ENCODE assay signal across 9 cellular contexts in genomic region chr2:38740851-38741541, GRCh38. TPM values are rescaled to one million over a fixed set of nuclear protein-coding genes. Genes with fewer than 3 reads are reported as not detected.
DNase-seq lines count a peak whose midpoint lies in the region; ATAC-seq, FAIRE-seq and TF ChIP-seq lines count a peak whose summit lies in the region.
"Had no signal": no experiment of that assay in that cellular context is flagged by ENCODE, and none has a peak within 500 bp of the region (broad histone marks: within the 10 kb centered on the region; RNA-seq: fewer than 3 reads in every experiment).

No MANE protein-coding gene starts in this region.

- 57% methylated on average over 11 of the region's 11 CpGs for WGBS in liver
- 58 to 60% methylated on average over 11 of the region's 11 CpGs for WGBS in upper lobe of left lung, 2 donors

- no peaks in the 10 kb centered on the region for H3K9me3 ChIP-seq in OCI-LY3 (ENCODE audit: insufficient read depth, low read length)
- H3K9me3 ChIP-seq in liver (ENCODE audit: control insufficient read depth in 4 of 4, low read length in 3 of 4), result no peaks in the 10 kb centered on the region
- H3K9me3 ChIP-seq in upper lobe of left lung, result no peaks in the 10 kb centered on the region

- TF ChIP-seq EP300 in upper lobe of left lung (IDR thresholded peaks at IDR 0.05), result no peak

- H3K4me3 ChIP-seq in OCI-LY3 (ENCODE audit: low read length), result no peak overlapping the region
- no peak overlapping the region for H3K4me3 ChIP-seq in liver (ENCODE audit: low read depth in 1 of 3, low read length in 3 of 3)
- no peak overlapping the region for H3K4me3 ChIP-seq in upper lobe of left lung

- ATAC-seq in upper lobe of left lung (ENCODE audit: low FRiP score in 2 of 2) (peak; percentile 56 to 70), GM21528 (IDR thresholded peaks at IDR 0.05; ENCODE audit: low FRiP score, unreplicated experiment) (no peak), HG02763 (IDR thresholded peaks at IDR 0.05; ENCODE audit: unreplicated experiment) (no peak)

- H3K9ac ChIP-seq in OCI-LY3 (ENCODE audit: low read length) (no peak overlapping the region), liver (ENCODE audit: low read depth in 1 of 2, low read length in 2 of 2) (no peak overlapping the region)

- H3K79me2 ChIP-seq in OCI-LY3 (ENCODE audit: low read length), result peaks cover 38% of the 10 kb centered on the region

- TF ChIP-seq CTCF in OCI-LY3 (IDR thresholded peaks at IDR 0.05; ENCODE audit: low read depth, low read length) (peak; percentile 55), liver (IDR thresholded peaks at IDR 0.05; ENCODE audit: low read depth, low read length, missing input control) (peak; percentile 65), upper lobe of left lung (IDR thresholded peaks at IDR 0.05) (peak; percentile 36 to 81 (median 68))

- peaks cover 55% of the 10 kb centered on the region for H3K36me3 ChIP-seq in OCI-LY3 (replicated peaks; ENCODE audit: low read depth, low read length)
- H3K36me3 ChIP-seq in liver (ENCODE audit: control insufficient read depth in 4 of 4, insufficient read depth in 3 of 4, low read depth in 1 of 4, low read length in 3 of 4), result peaks cover 4 to 36% (median 23%) of the 10 kb centered on the region in 4 donors
- H3K36me3 ChIP-seq in upper lobe of left lung, result peaks cover 18 to 60% (median 25%) of the 10 kb centered on the region in 4 donors

- H3K27ac ChIP-seq in OCI-LY3 (ENCODE audit: low read length) (peak overlapping the region; percentile 19), caudate nucleus (ENCODE audit: low read depth, low read length) (peak overlapping the region; percentile 16), liver (ENCODE audit: low read depth in 1 of 2, low read length in 2 of 2) (no peak overlapping the region), upper lobe of left lung (peak overlapping the region in 3 of 4 donors; percentile 4 to 65 (median 10))

- no peak overlapping the region for H2AFZ ChIP-seq in OCI-LY3 (ENCODE audit: low read depth, low read length)

- TF ChIP-seq POLR2A in GM12892 (IDR thresholded peaks at IDR 0.05; ENCODE audit: low read depth, low read length), result peak; percentile 16; the same call in 1 of the 2 replicates
- peak in 1 of 4 donors; percentile 21 for TF ChIP-seq POLR2A in upper lobe of left lung (IDR thresholded peaks at IDR 0.05)

- H3K4me1 ChIP-seq in OCI-LY3 (ENCODE audit: low read length) (peaks cover 6% of the 10 kb centered on the region), liver (ENCODE audit: control insufficient read depth in 4 of 4, insufficient read depth in 4 of 4, low read length in 3 of 4) (peaks cover 2 to 37% (median 22%) of the 10 kb centered on the region in 4 donors), upper lobe of left lung (peaks cover 6 to 49% (median 31%) of the 10 kb centered on the region in 4 donors)

- peak; percentile 77 to 88 for TF ChIP-seq RAD21 in liver (IDR thresholded peaks at IDR 0.05)

- no peaks in the 10 kb centered on the region for H3K27me3 ChIP-seq in OCI-LY3 (ENCODE audit: low read depth, low read length)
- H3K27me3 ChIP-seq in liver (ENCODE audit: control insufficient read depth in 4 of 4, insufficient read depth in 4 of 4, low read length in 3 of 4), result no peaks in the 10 kb centered on the region
- H3K27me3 ChIP-seq in upper lobe of left lung, result no peaks in the 10 kb centered on the region

- no peak for FAIRE-seq in GM12892 (lab: Jason Lieb, UNC)
- FAIRE-seq: frontal cortex had no signal

- peak; percentile 63 for DNase-seq in AG08395 (ENCODE audit: low spot score)
- no peak for DNase-seq in GM12892 (ENCODE audit: insufficient read length)
- DNase-seq in caudate nucleus (lab: John Stamatoyannopoulos, UW), result peak in 1 of 61 donors; percentile 9
- DNase-seq in upper lobe of left lung, result peak in 1 of 2 donors; percentile 33

- peaks cover 50% of the 10 kb centered on the region for H4K20me1 ChIP-seq in OCI-LY3 (ENCODE audit: insufficient read depth, low read length)

- H3K4me2 ChIP-seq in OCI-LY3 (ENCODE audit: low read length), result no peak overlapping the region

TF ChIP-seq in liver, 16 proteins besides CTCF, POLR2A, EP300 and RAD21:
- no peak for TF ChIP-seq RXRA (IDR thresholded peaks at IDR 0.05)
TF ChIP-seq in liver: peak in this region for 0.

RNA-seq across cellular contexts. Expression of gene SRSF7, which starts 10.2 kb away (rescaled TPM):
- polyA plus RNA-seq in GM12892 (2012; ENCODE audit: missing spikeins), result 274 TPM
- total RNA-seq in liver, result 10 to 100 TPM; 63.4 to 66.9 TPM
- 100 to 1,000 TPM in 1 of 2 donors, 10 to 100 TPM in 1; 49.8 to 111 TPM for polyA plus RNA-seq in liver
- 100 to 1,000 TPM in 4 of 6 donors, 10 to 100 TPM in 2; 44.2 to 260 (median 121) TPM for total RNA-seq in upper lobe of left lung

RNA-seq across cellular contexts. Expression of gene GEMIN6, which starts 37.0 kb away (rescaled TPM):
- polyA plus RNA-seq in GM12892 (2012; ENCODE audit: missing spikeins), result 26.0 TPM
- total RNA-seq in liver (1 to 10 TPM; 4.5 to 6.3 TPM), upper lobe of left lung (10 to 100 TPM in 1 of 6 donors, 1 to 10 TPM in 5; 3.1 to 10.3 (median 8.1) TPM)
- polyA plus RNA-seq in liver, result 10 to 100 TPM in 1 of 2 donors, 1 to 10 TPM in 1; 5.0 to 13.9 TPM

Comparison
In these comparisons a context has a peak if more than half of its experiments do, and no peak if none do; other contexts are left out.
1. H3K27ac ChIP-seq: peak in OCI-LY3 (single experiment), caudate nucleus (single experiment) and upper lobe of left lung (3 of 4); none in liver (0 of 2).
2. ATAC-seq: peak in upper lobe of left lung (2 of 2); none in GM21528 (single experiment) and HG02763 (single experiment).
3. Peak in every context shown above with its lines, with median percentiles within 50 percentile points of each other: CTCF ChIP-seq.